9 cellular contexts compared by ENCODE assay signal in genomic region chr3:140505256-140505655, GRCh38.
DNase-seq lines count a peak whose midpoint lies in the region; ATAC-seq and TF ChIP-seq lines count a peak whose summit lies in the region.
"Had no signal": no experiment of that assay in that cellular context is flagged by ENCODE, and none has a peak within 500 bp of the region (broad histone marks: within the 10 kb centered on the region; RNA-seq: fewer than 3 reads in every experiment).

No MANE protein-coding gene starts in this region.

- no peaks in the 10 kb centered on the region for H3K36me3 ChIP-seq in suprapubic skin

- TF ChIP-seq CTCF in nephron (IDR thresholded peaks at IDR 0.05; ENCODE audit: unreplicated experiment in 3 of 3) (no peak), suprapubic skin (IDR thresholded peaks at IDR 0.05) (no peak)

- TF ChIP-seq EP300 in suprapubic skin (IDR thresholded peaks at IDR 0.05), result no peak

- WGBS in suprapubic skin, result 42% methylated on average over 3 of the region's 3 CpGs

- H3K27me3 Mint-ChIP-seq in nephron (ENCODE audit: low read depth), result peaks cover 11% of the 10 kb centered on the region

- H3K9me3 ChIP-seq in suprapubic skin, result no peaks in the 10 kb centered on the region

- DNase-seq in NCI-H2227 (lab: John Stamatoyannopoulos, UW; ENCODE audit: unreplicated experiment) (peak; percentile 15), suprapubic skin (ENCODE audit: low spot score in 2 of 2) (no peak)
- no peak for DNase-seq in central memory CD4-positive, alpha-beta T cell
- DNase-seq: activated CD4-positive, alpha-beta T cell treated with anti-CD3 and anti-CD28 coated beads, Interleukin-2, amount 10 ng/mL, durations not matched to agents 24 days and 14 days; amniotic stem cell had no signal

- peak overlapping the region; percentile 33 to 66 (median 49) for H3K27ac Mint-ChIP-seq in nephron
- H3K27ac Mint-ChIP-seq: activated CD4-positive, alpha-beta T cell treated with anti-CD3 and anti-CD28 coated beads, Interleukin-2, amount 10 ng/mL, durations not matched to agents 24 days and 14 days had no signal

- TF ChIP-seq POLR2A in suprapubic skin (IDR thresholded peaks at IDR 0.05), result no peak

- H3K9me3 Mint-ChIP-seq in nephron, result no peaks in the 10 kb centered on the region
- H3K9me3 Mint-ChIP-seq: activated CD4-positive, alpha-beta T cell treated with anti-CD3 and anti-CD28 coated beads, Interleukin-2, amount 10 ng/mL, durations not matched to agents 24 days and 14 days had no signal

- no peak overlapping the region for H3K4me3 Mint-ChIP-seq in nephron
- H3K4me3 Mint-ChIP-seq: activated CD4-positive, alpha-beta T cell treated with anti-CD3 and anti-CD28 coated beads, Interleukin-2, amount 10 ng/mL, durations not matched to agents 24 days and 14 days had no signal

- ATAC-seq in GM18907 (IDR thresholded peaks at IDR 0.05; ENCODE audit: unreplicated experiment) (peak; percentile 91), HG02588 (IDR thresholded peaks at IDR 0.05; ENCODE audit: unreplicated experiment) (peak; percentile 81), GM19324 (IDR thresholded peaks at IDR 0.05; ENCODE audit: low FRiP score, unreplicated experiment) (no peak)

- no peaks in the 10 kb centered on the region for H3K36me3 Mint-ChIP-seq in nephron (ENCODE audit: low read depth)

- no peak overlapping the region for H3K4me3 ChIP-seq in suprapubic skin

- H3K27ac ChIP-seq in suprapubic skin, result no peak overlapping the region

- no peaks in the 10 kb centered on the region for H3K27me3 ChIP-seq in suprapubic skin

- H3K4me1 Mint-ChIP-seq in nephron, result peaks cover 36% of the 10 kb centered on the region
- H3K4me1 Mint-ChIP-seq: activated CD4-positive, alpha-beta T cell treated with anti-CD3 and anti-CD28 coated beads, Interleukin-2, amount 10 ng/mL, durations not matched to agents 24 days and 14 days had no signal

- H3K4me1 ChIP-seq in suprapubic skin, result no peaks in the 10 kb centered on the region
